ENCODE assay signal across 28 cellular contexts in the genomic region with DNA sequence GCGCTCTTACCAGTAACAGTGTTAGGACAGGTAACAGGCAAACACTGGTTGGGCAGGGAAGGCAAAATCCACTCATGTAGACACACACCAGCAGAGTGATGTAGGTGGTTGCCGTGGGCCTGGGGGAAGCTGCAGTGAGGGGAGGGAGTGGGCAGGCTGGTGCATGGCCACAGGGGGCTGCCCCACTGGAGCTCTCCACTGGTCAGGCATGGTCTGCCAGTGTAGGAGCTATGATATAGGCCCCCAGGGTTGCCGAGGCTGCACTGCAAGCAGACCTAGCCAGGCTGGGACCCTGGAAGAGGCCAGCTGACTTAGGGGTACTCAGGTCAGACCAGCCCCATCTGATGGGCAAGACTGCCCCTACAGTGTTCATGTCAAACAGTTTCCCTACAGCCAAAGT.
"Had no signal": no experiment of that assay in that cellular context is flagged by ENCODE, and none has a peak within 500 bp of the region (broad histone marks: within the 10 kb centered on the region; RNA-seq: fewer than 3 reads in every experiment).

No MANE protein-coding gene starts in this region.

- H3K27me3 ChIP-seq: ovary, right lobe of liver, sigmoid colon, stomach, thyroid gland, tibial nerve, upper lobe of left lung, vagina had no signal

- H3K36me3 Mint-ChIP-seq: stimulated activated effector memory CD8-positive, alpha-beta T cell treated with anti-CD3 and anti-CD28 coated beads, Interleukin-12 subunit alpha, Interleukin-12 subunit beta, amount 100 ng/mL, for 72 hours had no signal

- ATAC-seq: right cardiac atrium; stimulated activated effector memory CD8-positive, alpha-beta T cell treated with anti-CD3 and anti-CD28 coated beads, Interleukin-12 subunit alpha, Interleukin-12 subunit beta, amount 100 ng/mL, for 72 hours; stimulated activated naive B cell treated with anti-CD40 and anti-IgM and Interleukin-4, amounts not matched to agents 10 μg/mL and 1 μg/mL and 100 μg/mL, for 72 hours had no signal

- H3K36me3 ChIP-seq: ovary, right lobe of liver, sigmoid colon, stomach, thoracic aorta, thyroid gland, tibial nerve, vagina had no signal

- H2AFZ ChIP-seq: parathyroid adenoma had no signal

- H3K27ac Mint-ChIP-seq: natural killer cell treated with Interleukin-12 subunit alpha and Interleukin-12 subunit beta and Interleukin-15 and Interleukin-18, amount 100 ng/mL, for 72 hours; nephron progenitor cell; stimulated activated effector memory CD8-positive, alpha-beta T cell treated with anti-CD3 and anti-CD28 coated beads, Interleukin-12 subunit alpha, Interleukin-12 subunit beta, amount 100 ng/mL, for 72 hours; stimulated activated naive B cell treated with anti-CD40 and anti-IgM and Interleukin-4, amounts not matched to agents 10 μg/mL and 1 μg/mL and 100 μg/mL, for 72 hours; stimulated activated naive CD8-positive, alpha-beta T cell treated with anti-CD3 and anti-CD28 coated beads, Interleukin-15, Interleukin-2, amounts not matched to agents 100 ng/mL and 50 ng/mL, for 24 hours had no signal

- DNase-seq: nephron progenitor cell; occipital lobe; ovary; posterior cingulate gyrus; psoas muscle; right lobe of liver; sigmoid colon; small intestine; stimulated activated CD4-positive, alpha-beta T cell treated with anti-CD3 and anti-CD28 coated beads, Interleukin-15, amount 100 ng/mL, for 24 hours; stimulated activated CD4-positive, alpha-beta T cell treated with anti-CD3 and anti-CD28 coated beads, Interleukin-2, amount 100 ng/mL, for 24 hours; stimulated activated CD4-positive, alpha-beta T cell treated with anti-CD3 and anti-CD28 coated beads, Interleukin-2, amount 100 ng/mL, for 48 hours; stimulated activated CD4-positive, alpha-beta T cell treated with anti-CD3 and anti-CD28 coated beads, Interleukin-4, amount 100 ng/mL, for 24 hours; stimulated activated naive B cell treated with anti-CD40 and anti-IgM and Interleukin-4, amounts not matched to agents 10 μg/mL and 1 μg/mL and 100 μg/mL, for 72 hours; stimulated activated naive CD4-positive, alpha-beta T cell treated with Interleukin-2 at 50 U/mL for 16 hours; stomach; thyroid gland; trophoblast cell had no signal

- H3K9ac ChIP-seq: parathyroid adenoma had no signal

- H3K4me3 ChIP-seq: ovary, psoas muscle, right lobe of liver, sigmoid colon, stomach, thoracic aorta, thyroid gland, tibial nerve, upper lobe of left lung, vagina had no signal

- H3K4me1 ChIP-seq: parathyroid adenoma, psoas muscle, right lobe of liver, sigmoid colon, stomach, thyroid gland, tibial nerve, upper lobe of left lung, vagina had no signal

- H3K27ac ChIP-seq: ovary, parathyroid adenoma, psoas muscle, right lobe of liver, sigmoid colon, stomach, thoracic aorta, thyroid gland, tibial nerve, upper lobe of left lung, vagina had no signal

- H3K79me2 ChIP-seq: parathyroid adenoma had no signal

- H3K9me3 ChIP-seq: ovary, psoas muscle, right lobe of liver, sigmoid colon, thoracic aorta, thyroid gland, upper lobe of left lung, vagina had no signal

- H3K27me3 Mint-ChIP-seq: natural killer cell treated with Interleukin-12 subunit alpha and Interleukin-12 subunit beta and Interleukin-15 and Interleukin-18, amount 100 ng/mL, for 72 hours; progenitor cell of endocrine pancreas; stimulated activated naive B cell treated with anti-CD40 and anti-IgM and Interleukin-4, amounts not matched to agents 10 μg/mL and 1 μg/mL and 100 μg/mL, for 72 hours; stimulated activated naive CD8-positive, alpha-beta T cell treated with anti-CD3 and anti-CD28 coated beads, Interleukin-15, Interleukin-2, amounts not matched to agents 100 ng/mL and 50 ng/mL, for 24 hours had no signal

- FAIRE-seq: small intestine had no signal

- H3K4me3 Mint-ChIP-seq: natural killer cell treated with Interleukin-12 subunit alpha and Interleukin-12 subunit beta and Interleukin-15 and Interleukin-18, amount 100 ng/mL, for 72 hours; nephron progenitor cell; neural crest cell; stimulated activated effector memory CD8-positive, alpha-beta T cell treated with anti-CD3 and anti-CD28 coated beads, Interleukin-12 subunit alpha, Interleukin-12 subunit beta, amount 100 ng/mL, for 72 hours; stimulated activated naive B cell treated with anti-CD40 and anti-IgM and Interleukin-4, amounts not matched to agents 10 μg/mL and 1 μg/mL and 100 μg/mL, for 72 hours; stimulated activated naive CD8-positive, alpha-beta T cell treated with anti-CD3 and anti-CD28 coated beads, Interleukin-15, Interleukin-2, amounts not matched to agents 100 ng/mL and 50 ng/mL, for 24 hours had no signal
